ENCODE assay signal across 19 cellular contexts in genomic region chr7:13603661-13604060, GRCh38.
DNase-seq lines count a peak whose midpoint lies in the region; ATAC-seq, FAIRE-seq and TF ChIP-seq lines count a peak whose summit lies in the region.
"Had no signal": no experiment of that assay in that cellular context is flagged by ENCODE, and none has a peak within 500 bp of the region (broad histone marks: within the 10 kb centered on the region; RNA-seq: fewer than 3 reads in every experiment).

No MANE protein-coding gene starts in this region.

- H4K20me1 ChIP-seq in keratinocyte (ENCODE audit: control insufficient read depth, extremely low read depth, insufficient read depth, low read length): no peaks in the 10 kb centered on the region
- H4K20me1 ChIP-seq: BLaER1 treated with 17β-estradiol and CSF1 and Interleukin-3, amounts not matched to agents 10 nM and 100 nM had no signal

- peak overlapping the region; percentile 62 for H3K27ac ChIP-seq in keratinocyte (ENCODE audit: control insufficient read depth, insufficient read depth, low read length)
- H3K27ac ChIP-seq: A549; BLaER1 treated with 17β-estradiol and CSF1 and Interleukin-3, amounts not matched to agents 10 nM and 100 nM had no signal

- FAIRE-seq in keratinocyte (lab: Jason Lieb, UNC): peak; percentile 80
- FAIRE-seq: A549, D721Med had no signal

- peak overlapping the region; percentile 56 for H3K4me2 ChIP-seq in keratinocyte (ENCODE audit: control insufficient read depth, extremely low read depth, insufficient read depth, low read depth, low read length)
- H3K4me2 ChIP-seq: A549; BLaER1 treated with 17β-estradiol and CSF1 and Interleukin-3, amounts not matched to agents 10 nM and 100 nM had no signal

- H3K4me1 ChIP-seq in keratinocyte (ENCODE audit: control insufficient read depth, extremely low read depth, insufficient read depth, low read length) (peaks cover 16% of the 10 kb centered on the region), mucosa of descending colon (ENCODE audit: low read depth) (no peaks in the 10 kb centered on the region)
- H3K4me1 ChIP-seq: A549 had no signal

- DNase-seq in ELR (ENCODE audit: low read depth) (peak; percentile 43), LHCN-M2 (ENCODE audit: low read depth) (peak; percentile 18), astrocyte of the spinal cord (ENCODE audit: low read depth, low spot score) (peak; percentile 8), keratinocyte (ENCODE audit: low read depth, low spot score) (peak; percentile 41), MV-4-11 (lab: John Stamatoyannopoulos, UW) (no peak), mucosa of descending colon (no peak)
- DNase-seq: CD8-positive, alpha-beta T cell; HCEC 1CT; KG1; MG63; NCI-H1092 treated with DMSO at 0.1 percent for 48 hours; NCI-H510A; NCI-H774; T-helper 1 cell had no signal

- intact Hi-C loops in mucosa of descending colon (cut with DNase I, micrococcal nuclease): no loop called here

- ATAC-seq in HG03378 (IDR thresholded peaks at IDR 0.05; ENCODE audit: unreplicated experiment) (no peak), mucosa of descending colon (no peak), GM19351 (IDR thresholded peaks at IDR 0.05; ENCODE audit: unreplicated experiment) (no peak)
- ATAC-seq: A549; CD8-positive, alpha-beta T cell had no signal

- H3K9me1 ChIP-seq in keratinocyte (ENCODE audit: control insufficient read depth, extremely low read depth, insufficient read depth, low read length): no peaks in the 10 kb centered on the region

- no peaks in the 10 kb centered on the region for H3K9me3 ChIP-seq in keratinocyte (ENCODE audit: control insufficient read depth, low read depth, low read length)
- H3K9me3 ChIP-seq in mucosa of descending colon: no peaks in the 10 kb centered on the region
- H3K9me3 ChIP-seq: A549, MG63 had no signal

- TF ChIP-seq CTCF in astrocyte of the spinal cord (IDR thresholded peaks at IDR 0.05; ENCODE audit: low read depth, low read length) (no peak), keratinocyte (optimal IDR thresholded peaks at IDR 0.05 in 1 of 3, IDR thresholded peaks at IDR 0.05 in 1 of 3, conservative IDR thresholded peaks at IDR 0.05 in 1 of 3; ENCODE audit: extremely low read depth in 1 of 3, insufficient read depth in 2 of 3, low read length in 3 of 3) (no peak), mucosa of descending colon (IDR thresholded peaks at IDR 0.05) (no peak)

- dilution Hi-C loops in keratinocyte (cut with MboI; ENCODE audit: extremely low pct_ligation_motif_present, low sequenced_read_pairs): no loop called here

- H2AFZ ChIP-seq in keratinocyte (ENCODE audit: control insufficient read depth, low read length): no peak overlapping the region

- H3K4me3 ChIP-seq in astrocyte of the spinal cord (ENCODE audit: low read depth, low read length) (no peak overlapping the region), keratinocyte (ENCODE audit: control insufficient read depth in 2 of 3, extremely low read depth in 1 of 3, insufficient read depth in 2 of 3, low read depth in 1 of 3, low read length in 3 of 3) (no peak overlapping the region), mucosa of descending colon (no peak overlapping the region)
- H3K4me3 ChIP-seq: A549; BLaER1 treated with 17β-estradiol and CSF1 and Interleukin-3, amounts not matched to agents 10 nM and 100 nM; MG63 had no signal

- no peaks in the 10 kb centered on the region for H3K27me3 ChIP-seq in keratinocyte (ENCODE audit: control insufficient read depth, extremely low read depth, insufficient read depth, low read length)
- H3K27me3 ChIP-seq: BLaER1 treated with 17β-estradiol and CSF1 and Interleukin-3, amounts not matched to agents 10 nM and 100 nM; MG63 had no signal

- no peaks in the 10 kb centered on the region for H3K36me3 ChIP-seq in keratinocyte (ENCODE audit: control insufficient read depth in 2 of 2, extremely low read depth in 1 of 2, insufficient read depth in 2 of 2, low read length in 2 of 2)
- H3K36me3 ChIP-seq in mucosa of descending colon (ENCODE audit: low read depth): no peaks in the 10 kb centered on the region
- H3K36me3 ChIP-seq: BLaER1 treated with 17β-estradiol and CSF1 and Interleukin-3, amounts not matched to agents 10 nM and 100 nM; MG63 had no signal

- no peak overlapping the region for H3K9ac ChIP-seq in keratinocyte (ENCODE audit: control insufficient read depth, extremely low read depth, insufficient read depth, low read length)
- H3K9ac ChIP-seq: BLaER1 treated with 17β-estradiol and CSF1 and Interleukin-3, amounts not matched to agents 10 nM and 100 nM had no signal

- in situ Hi-C loops in astrocyte of the spinal cord (cut with HindIII; ENCODE audit: low sequenced_read_pairs): no loop called here

- H3K79me2 ChIP-seq in keratinocyte (ENCODE audit: control insufficient read depth, insufficient read depth, low read length): no peaks in the 10 kb centered on the region

Comparison
In these comparisons a context has a peak if more than half of its experiments do, and no peak if none do; other contexts are left out.
1. DNase-seq: peak in ELR (single experiment), LHCN-M2 (single experiment), astrocyte of the spinal cord (single experiment) and keratinocyte (single experiment); none in MV-4-11 (single experiment) and mucosa of descending colon (0 of 3).